1 cellular context compared by ENCODE assay signal in the genomic region with DNA sequence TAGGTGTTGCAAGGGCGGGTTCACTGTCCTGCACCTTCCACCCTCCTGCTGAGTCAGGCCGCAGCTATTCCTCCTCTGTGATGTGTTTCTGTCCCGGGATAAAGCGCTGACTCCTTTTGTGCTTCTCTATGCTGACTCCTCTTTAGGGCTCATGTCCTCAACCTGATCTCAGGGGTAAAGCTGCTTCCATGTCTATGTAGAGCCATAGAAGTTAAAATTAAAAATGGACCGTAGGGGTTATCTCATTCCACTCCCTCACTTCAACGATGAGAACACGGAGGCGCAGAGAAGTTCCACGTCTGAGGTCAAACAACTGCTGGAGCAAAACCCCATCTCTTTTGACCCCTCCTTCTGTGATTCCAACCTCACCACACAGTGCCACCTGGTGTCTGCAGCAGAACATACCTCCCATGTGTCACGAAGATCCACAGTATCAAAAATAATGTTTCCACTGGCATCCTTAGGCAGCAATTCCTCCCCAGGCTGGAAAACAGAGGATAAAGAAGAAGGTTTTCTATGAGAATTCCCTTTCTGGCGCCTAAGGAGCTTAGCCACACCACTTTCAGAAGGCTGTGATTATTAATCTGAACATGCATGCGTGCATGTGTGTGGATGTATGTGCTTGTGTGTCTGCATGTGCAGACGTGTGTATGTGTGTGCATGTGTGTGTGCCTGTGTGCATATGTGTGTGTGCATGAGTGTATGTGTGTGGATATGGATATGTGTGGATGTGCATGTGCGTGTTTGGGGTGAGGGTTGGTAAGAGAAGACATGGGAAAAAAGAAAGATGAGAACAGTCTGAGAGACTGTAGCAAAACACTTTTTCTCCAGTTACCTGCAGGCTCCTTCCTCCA.
A peak's percentile ranks its signal among the peaks of the same experiment; 100 is the strongest.
TF ChIP-seq lines count a peak whose summit lies in the region.

No MANE protein-coding gene starts in this region.

TF ChIP-seq in HepG2, 621 proteins besides CTCF, POLR2A, EP300 and RAD21 (continued from another document):
- TF ChIP-seq, protein P1, sequence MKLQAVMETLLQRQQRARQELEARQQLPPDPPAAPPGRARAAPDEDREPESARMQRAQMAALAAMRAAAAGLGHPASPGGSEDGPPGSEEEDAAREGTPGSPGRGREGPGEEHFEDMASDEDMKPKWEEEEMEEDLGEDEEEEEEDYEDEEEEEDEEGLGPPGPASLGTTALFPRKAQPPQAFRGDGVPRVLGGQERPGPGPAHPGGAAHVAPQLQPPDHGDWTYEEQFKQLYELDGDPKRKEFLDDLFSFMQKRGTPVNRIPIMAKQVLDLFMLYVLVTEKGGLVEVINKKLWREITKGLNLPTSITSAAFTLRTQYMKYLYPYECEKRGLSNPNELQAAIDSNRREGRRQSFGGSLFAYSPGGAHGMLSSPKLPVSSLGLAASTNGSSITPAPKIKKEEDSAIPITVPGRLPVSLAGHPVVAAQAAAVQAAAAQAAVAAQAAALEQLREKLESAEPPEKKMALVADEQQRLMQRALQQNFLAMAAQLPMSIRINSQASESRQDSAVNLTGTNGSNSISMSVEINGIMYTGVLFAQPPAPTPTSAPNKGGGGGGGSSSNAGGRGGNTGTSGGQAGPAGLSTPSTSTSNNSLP (IDR thresholded peaks at IDR 0.05; ENCODE audit: low read depth, low read length) = peak; percentile 54; the same call in 1 of the 2 replicates
- TF ChIP-seq ATF7-NPFF (CRISPR knock-in tag; IDR thresholded peaks at IDR 0.05; ENCODE audit: low read depth) = no peak
- no peak for TF ChIP-seq KLF11 (CRISPR knock-in tag; IDR thresholded peaks at IDR 0.05)
- no peak for TF ChIP-seq ZNF20 (CRISPR knock-in tag; IDR thresholded peaks at IDR 0.05)
- TF ChIP-seq ZMYM4 (CRISPR knock-in tag; IDR thresholded peaks at IDR 0.05) = peak; percentile 90
- TF ChIP-seq ZNF468 (CRISPR knock-in tag; IDR thresholded peaks at IDR 0.05) = no peak
- TF ChIP-seq HNRNPK (IDR thresholded peaks at IDR 0.05; ENCODE audit: low read depth, low read length, poor library complexity, severe bottlenecking) = no peak
- TF ChIP-seq FLYWCH1 (CRISPR knock-in tag; IDR thresholded peaks at IDR 0.05) = no peak
- 0 out of 2 replicates have a peak, but pooled peaks have one; percentile 55 for TF ChIP-seq ZNF567 (CRISPR knock-in tag; IDR thresholded peaks at IDR 0.05; ENCODE audit: borderline replicate concordance)
- TF ChIP-seq ZNF292 (CRISPR knock-in tag; IDR thresholded peaks at IDR 0.05; ENCODE audit: borderline replicate concordance, low read depth) = no peak
- TF ChIP-seq PHF20 (CRISPR knock-in tag; IDR thresholded peaks at IDR 0.05) = no peak
- 0 out of 2 replicates have a peak, but pooled peaks have one; percentile 61 for TF ChIP-seq SSRP1 (CRISPR knock-in tag; IDR thresholded peaks at IDR 0.05)
- TF ChIP-seq ZBTB20 (CRISPR knock-in tag; IDR thresholded peaks at IDR 0.05; ENCODE audit: borderline replicate concordance, low read depth) = no peak
- TF ChIP-seq KAT2B (IDR thresholded peaks at IDR 0.05; ENCODE audit: borderline replicate concordance, low read depth, low read length) = no peak
- TF ChIP-seq EZH2 (conservative IDR thresholded peaks at IDR 0.05; ENCODE audit: low read depth, low read length) = no peak
- TF ChIP-seq GATAD1 (CRISPR knock-in tag; IDR thresholded peaks at IDR 0.05) = 0 out of 2 replicates have a peak, but pooled peaks have one; percentile 24
- TF ChIP-seq, protein P2, sequence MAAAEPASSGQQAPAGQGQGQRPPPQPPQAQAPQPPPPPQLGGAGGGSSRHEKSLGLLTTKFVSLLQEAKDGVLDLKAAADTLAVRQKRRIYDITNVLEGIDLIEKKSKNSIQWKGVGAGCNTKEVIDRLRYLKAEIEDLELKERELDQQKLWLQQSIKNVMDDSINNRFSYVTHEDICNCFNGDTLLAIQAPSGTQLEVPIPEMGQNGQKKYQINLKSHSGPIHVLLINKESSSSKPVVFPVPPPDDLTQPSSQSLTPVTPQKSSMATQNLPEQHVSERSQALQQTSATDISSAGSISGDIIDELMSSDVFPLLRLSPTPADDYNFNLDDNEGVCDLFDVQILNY (CRISPR knock-in tag; conservative IDR thresholded peaks at IDR 0.05) = no peak
- TF ChIP-seq ZSCAN12 (CRISPR knock-in tag; IDR thresholded peaks at IDR 0.05) = no peak
- TF ChIP-seq, protein P3, sequence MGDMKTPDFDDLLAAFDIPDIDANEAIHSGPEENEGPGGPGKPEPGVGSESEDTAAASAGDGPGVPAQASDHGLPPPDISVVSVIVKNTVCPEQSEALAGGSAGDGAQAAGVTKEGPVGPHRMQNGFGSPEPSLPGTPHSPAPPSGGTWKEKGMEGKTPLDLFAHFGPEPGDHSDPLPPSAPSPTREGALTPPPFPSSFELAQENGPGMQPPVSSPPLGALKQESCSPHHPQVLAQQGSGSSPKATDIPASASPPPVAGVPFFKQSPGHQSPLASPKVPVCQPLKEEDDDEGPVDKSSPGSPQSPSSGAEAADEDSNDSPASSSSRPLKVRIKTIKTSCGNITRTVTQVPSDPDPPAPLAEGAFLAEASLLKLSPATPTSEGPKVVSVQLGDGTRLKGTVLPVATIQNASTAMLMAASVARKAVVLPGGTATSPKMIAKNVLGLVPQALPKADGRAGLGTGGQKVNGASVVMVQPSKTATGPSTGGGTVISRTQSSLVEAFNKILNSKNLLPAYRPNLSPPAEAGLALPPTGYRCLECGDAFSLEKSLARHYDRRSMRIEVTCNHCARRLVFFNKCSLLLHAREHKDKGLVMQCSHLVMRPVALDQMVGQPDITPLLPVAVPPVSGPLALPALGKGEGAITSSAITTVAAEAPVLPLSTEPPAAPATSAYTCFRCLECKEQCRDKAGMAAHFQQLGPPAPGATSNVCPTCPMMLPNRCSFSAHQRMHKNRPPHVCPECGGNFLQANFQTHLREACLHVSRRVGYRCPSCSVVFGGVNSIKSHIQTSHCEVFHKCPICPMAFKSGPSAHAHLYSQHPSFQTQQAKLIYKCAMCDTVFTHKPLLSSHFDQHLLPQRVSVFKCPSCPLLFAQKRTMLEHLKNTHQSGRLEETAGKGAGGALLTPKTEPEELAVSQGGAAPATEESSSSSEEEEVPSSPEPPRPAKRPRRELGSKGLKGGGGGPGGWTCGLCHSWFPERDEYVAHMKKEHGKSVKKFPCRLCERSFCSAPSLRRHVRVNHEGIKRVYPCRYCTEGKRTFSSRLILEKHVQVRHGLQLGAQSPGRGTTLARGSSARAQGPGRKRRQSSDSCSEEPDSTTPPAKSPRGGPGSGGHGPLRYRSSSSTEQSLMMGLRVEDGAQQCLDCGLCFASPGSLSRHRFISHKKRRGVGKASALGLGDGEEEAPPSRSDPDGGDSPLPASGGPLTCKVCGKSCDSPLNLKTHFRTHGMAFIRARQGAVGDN (CRISPR knock-in tag; IDR thresholded peaks at IDR 0.05) = no peak
- TF ChIP-seq, protein P4, sequence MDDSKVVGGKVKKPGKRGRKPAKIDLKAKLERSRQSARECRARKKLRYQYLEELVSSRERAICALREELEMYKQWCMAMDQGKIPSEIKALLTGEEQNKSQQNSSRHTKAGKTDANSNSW (CRISPR knock-in tag; IDR thresholded peaks at IDR 0.05; ENCODE audit: borderline replicate concordance) = no peak
